8 cellular contexts compared by ENCODE assay signal in genomic region chr7:124784879-124785818, GRCh38. TPM values are rescaled to one million over a fixed set of nuclear protein-coding genes. Genes with fewer than 3 reads are reported as not detected.
DNase-seq lines count a peak whose midpoint lies in the region; ATAC-seq and TF ChIP-seq lines count a peak whose summit lies in the region.

No MANE protein-coding gene starts in this region.

- ATAC-seq in GM18519 (IDR thresholded peaks at IDR 0.05; ENCODE audit: low FRiP score, unreplicated experiment) (peak; percentile 89), HG03103 (IDR thresholded peaks at IDR 0.05; ENCODE audit: low read depth, unreplicated experiment) (peak; percentile 95), heart left ventricle (peak in 3 of 4 donors; percentile 62 to 81 (median 64))

- no peaks in the 10 kb centered on the region for H3K4me1 ChIP-seq in heart left ventricle

- intact Hi-C loops in heart left ventricle (cut with DNase I): loop anchor here (2.0 to 5.0 kb wide), 5 partner anchors 613 to 633 kb away; no protein-coding TSS in a partner anchor

- DNase-seq in AG10803 (ENCODE audit: low read depth) (peak; percentile 65), NCI-H2171 (lab: John Stamatoyannopoulos, UW) (peak; percentile 82), heart left ventricle (peak in 2 of 5 donors; percentile 21 to 35), retinal pigment epithelial cell (ENCODE audit: low read depth) (no peak), ureter (ENCODE audit: low spot score) (no peak)

- H3K9me3 ChIP-seq in heart left ventricle: no peaks in the 10 kb centered on the region

- no peak overlapping the region for H3K27ac ChIP-seq in heart left ventricle

- H3K4me3 ChIP-seq in AG10803 (ENCODE audit: low read length) (no peak overlapping the region), WI38 (ENCODE audit: low read depth, low read length) (no peak overlapping the region), heart left ventricle (no peak overlapping the region), retinal pigment epithelial cell (ENCODE audit: low read length) (no peak overlapping the region)

- no peak for TF ChIP-seq POLR2A in heart left ventricle (IDR thresholded peaks at IDR 0.05)

- WGBS in heart left ventricle, 4 donors: 43 to 47% (median 46%) methylated on average over 9 of the region's 9 CpGs

- TF ChIP-seq CTCF in AG10803 (conservative IDR thresholded peaks at IDR 0.05; ENCODE audit: low read length): peak; percentile 95
- TF ChIP-seq CTCF in WI38 (IDR thresholded peaks at IDR 0.05; ENCODE audit: low read depth, low read length): peak; percentile 83
- peak; percentile 33 to 74 (median 64) for TF ChIP-seq CTCF in heart left ventricle (IDR thresholded peaks at IDR 0.05)
- peak; percentile 93 for TF ChIP-seq CTCF in retinal pigment epithelial cell (conservative IDR thresholded peaks at IDR 0.05; ENCODE audit: low read depth, low read length)

- no peaks in the 10 kb centered on the region for H3K36me3 ChIP-seq in heart left ventricle

- no peaks in the 10 kb centered on the region for H3K27me3 ChIP-seq in heart left ventricle

RNA-seq across cellular contexts. Expression of gene GPR37, which starts 19.6 kb away (rescaled TPM):
- total RNA-seq in heart left ventricle (under 1 TPM in 2 of 9 donors, not detected in 7; 0.25 to 0.48 TPM), ureter (1.6 TPM)
- under 1 TPM in 1 of 2 donors, not detected in 1; 0.01 TPM for polyA plus RNA-seq in heart left ventricle

Comparison
In these comparisons a context has a peak if more than half of its experiments do, and no peak if none do; other contexts are left out.
1. DNase-seq: peak in AG10803 (single experiment) and NCI-H2171 (single experiment); none in retinal pigment epithelial cell (single experiment) and ureter (single experiment).
2. Peak in every context shown above with its lines, with median percentiles within 50 percentile points of each other: CTCF ChIP-seq and ATAC-seq.